In genomic region chr11:65575568-65576231, GRCh38 we compare ENCODE assay signal across 8 cellular contexts. TPM values are rescaled to one million over a fixed set of nuclear protein-coding genes. Genes with fewer than 3 reads are reported as not detected.
A peak's percentile ranks its signal among the peaks of the same experiment; 100 is the strongest.
DNase-seq lines count a peak whose midpoint lies in the region; ATAC-seq and TF ChIP-seq lines count a peak whose summit lies in the region.

EHBP1L1 (plus strand) TSS chr11:65576053; CDS start chr11:65576303, 250 bp downstream.

- H3K4me2 ChIP-seq in neuronal stem cell (ENCODE audit: insufficient read depth, low read length, poor library complexity, severe bottlenecking): peak within 1 kb of the TSS; percentile 60

- peaks cover 7% of the 10 kb centered on the region for H3K79me1 ChIP-seq in neuronal stem cell (ENCODE audit: low read depth, low read length)

- peak; percentile 92 for DNase-seq in CD1c-positive myeloid dendritic cell (ENCODE audit: extremely low spot score)
- peak; percentile 32 for DNase-seq in HCEC 1CT
- peak; percentile 80 to 91 (median 91) for DNase-seq in Peyer's patch
- DNase-seq in activated T-helper 1 cell treated with Interleukin-2 at 50 U/mL for 16 hours (ENCODE audit: low read depth): peak; percentile 75
- DNase-seq in fibroblast of peridontal ligament (ENCODE audit: extremely low read depth): peak; percentile 45
- no peak for DNase-seq in neuronal stem cell (ENCODE audit: low spot score)
- DNase-seq in thyroid gland: peak; percentile 45 to 46

- peak within 1 kb of the TSS; percentile 35 for H2BK12ac ChIP-seq in neuronal stem cell (ENCODE audit: low read length)

- peak within 1 kb of the TSS; percentile 92 for H2AK5ac ChIP-seq in neuronal stem cell (ENCODE audit: low read depth, low read length)

- H3K18ac ChIP-seq in neuronal stem cell (ENCODE audit: low read length): peak within 1 kb of the TSS; percentile 95

- no peak within 1 kb of the TSS for H4K91ac ChIP-seq in neuronal stem cell (ENCODE audit: low read depth, low read length, poor library complexity)

- no peak within 1 kb of the TSS for H2BK5ac ChIP-seq in neuronal stem cell (ENCODE audit: low read length)

- H3K9me3 ChIP-seq in Peyer's patch (no peaks in the 10 kb centered on the region), neuronal stem cell (replicated peaks in 1 of 2; ENCODE audit: control insufficient read depth in 2 of 2, insufficient read depth in 1 of 2, low read depth in 1 of 2, low read length in 2 of 2) (no peaks in the 10 kb centered on the region), thyroid gland (no peaks in the 10 kb centered on the region)

- H3K36me3 ChIP-seq in Peyer's patch (peaks cover 0 to 14% (median 0%) of the 10 kb centered on the region in 3 donors), neuronal stem cell (replicated peaks in 1 of 2; ENCODE audit: control insufficient read depth in 2 of 2, insufficient read depth in 2 of 2, low read length in 2 of 2) (peaks cover 4 to 16% of the 10 kb centered on the region in 2 donors), thyroid gland (peaks cover 3 to 5% of the 10 kb centered on the region in 2 donors)

- peak within 1 kb of the TSS; percentile 80 for H2BK15ac ChIP-seq in neuronal stem cell (ENCODE audit: low read length)

- H4K8ac ChIP-seq in neuronal stem cell (ENCODE audit: low read depth, low read length): peak within 1 kb of the TSS; percentile 53

- H3K4me1 ChIP-seq in Peyer's patch: peaks cover 10 to 77% (median 40%) of the 10 kb centered on the region in 4 donors
- peaks cover 31 to 43% of the 10 kb centered on the region in 2 donors for H3K4me1 ChIP-seq in neuronal stem cell (ENCODE audit: control insufficient read depth in 2 of 2, insufficient read depth in 1 of 2, low read depth in 1 of 2, low read length in 2 of 2)
- H3K4me1 ChIP-seq in thyroid gland: peaks cover 39 to 56% of the 10 kb centered on the region in 2 donors

- TF ChIP-seq CTCF in Peyer's patch (IDR thresholded peaks at IDR 0.05) (no peak), thyroid gland (IDR thresholded peaks at IDR 0.05) (no peak)

- H3K4me3 ChIP-seq in Peyer's patch (peak within 1 kb of the TSS; percentile 77 to 96 (median 87)), neuronal stem cell (ENCODE audit: low read length in 2 of 2) (peak within 1 kb of the TSS in 1 of 2 donors; percentile 80), thyroid gland (replicated peaks in 1 of 3) (peak within 1 kb of the TSS in 2 of 3 donors; percentile 3 to 62)

- peak within 1 kb of the TSS; percentile 90 to 97 (median 94) for H3K27ac ChIP-seq in Peyer's patch
- H3K27ac ChIP-seq in neuronal stem cell (replicated peaks; ENCODE audit: low read length): no peak within 1 kb of the TSS
- peak within 1 kb of the TSS; percentile 36 to 81 (median 68) for H3K27ac ChIP-seq in thyroid gland

- H3K27me3 ChIP-seq in Peyer's patch: no peaks in the 10 kb centered on the region
- H3K27me3 ChIP-seq in neuronal stem cell (ENCODE audit: control insufficient read depth in 3 of 3, insufficient read depth in 3 of 3, low read depth in 1 of 3, low read length in 3 of 3): peaks cover 0 to 25% (median 3%) of the 10 kb centered on the region in 3 experiments
- no peaks in the 10 kb centered on the region for H3K27me3 ChIP-seq in thyroid gland

- H3K23ac ChIP-seq in neuronal stem cell (ENCODE audit: low read depth, low read length, poor library complexity): peak within 1 kb of the TSS; percentile 77

- no peak within 1 kb of the TSS for H3K14ac ChIP-seq in neuronal stem cell (ENCODE audit: low read length)

- TF ChIP-seq POLR2A in Peyer's patch (IDR thresholded peaks at IDR 0.05): peak in 1 of 2 donors; percentile 41
- TF ChIP-seq POLR2A in thyroid gland (IDR thresholded peaks at IDR 0.05): no peak

- H2BK120ac ChIP-seq in neuronal stem cell (ENCODE audit: low read depth, low read length): no peak within 1 kb of the TSS

- no peak for ATAC-seq in GM21515 (IDR thresholded peaks at IDR 0.05; ENCODE audit: unreplicated experiment)

- no peak within 1 kb of the TSS for H2AFZ ChIP-seq in neuronal stem cell (ENCODE audit: low read length)

- peak within 1 kb of the TSS; percentile 90 for H3K9ac ChIP-seq in neuronal stem cell (ENCODE audit: low read depth, low read length, poor library complexity)

- no peak within 1 kb of the TSS for H3K4ac ChIP-seq in neuronal stem cell (ENCODE audit: low read length)

- WGBS in neuronal stem cell (ENCODE audit: extremely low coverage in 2 of 2, insufficient read length in 2 of 2, insufficient replicate concordance in 1 of 2), 2 donors: no CpG with 5 or more reads among the region's 69 CpGs
- WGBS in thyroid gland, 2 donors: 5% methylated on average over 17 to 19 of the region's 69 CpGs

- intact Hi-C loops in thyroid gland (cut with DNase I): no loop called here

RNA-seq across cellular contexts. Expression of gene EHBP1L1, which starts in this region (rescaled TPM):
- 100 to 1,000 TPM in 3 of 4 donors, 10 to 100 TPM in 1; 65.2 to 163 (median 121) TPM for total RNA-seq in Peyer's patch
- polyA plus RNA-seq in neuronal stem cell (2013, experiment 1 of 2): 7.3 TPM
- 6.4 TPM for polyA plus RNA-seq in neuronal stem cell (2013, experiment 2 of 2)
- 10 to 100 TPM in 2 of 4 donors, 1 to 10 TPM in 2; 8.6 to 18.8 (median 12.0) TPM for total RNA-seq in thyroid gland
